8 cellular contexts compared by ENCODE assay signal in genomic region chr10:72257051-72257892, GRCh38.
DNase-seq lines count a peak whose midpoint lies in the region; ATAC-seq and TF ChIP-seq lines count a peak whose summit lies in the region.

No MANE protein-coding gene starts in this region.

- no peak overlapping the region for H2AFZ ChIP-seq in parathyroid adenoma

- peak overlapping the region; percentile 26; the same call in 1 of the 2 replicates for H3K27ac ChIP-seq in DOHH2 (ENCODE audit: low read depth, low read length)
- H3K27ac ChIP-seq in parathyroid adenoma: no peak overlapping the region

- peaks cover 23% of the 10 kb centered on the region for H3F3A ChIP-seq in DOHH2 (ENCODE audit: control insufficient read depth, insufficient read depth)

- H3K9me3 ChIP-seq in DOHH2 (ENCODE audit: control insufficient read depth, insufficient read depth, low read length): no peaks in the 10 kb centered on the region
- no peaks in the 10 kb centered on the region for H3K9me3 ChIP-seq in parathyroid adenoma (ENCODE audit: control insufficient read depth, low read length)

- H3K27me3 ChIP-seq in DOHH2 (ENCODE audit: control insufficient read depth, low read length): no peaks in the 10 kb centered on the region
- H3K27me3 ChIP-seq in parathyroid adenoma (ENCODE audit: control insufficient read depth, insufficient read depth, low read length): no peaks in the 10 kb centered on the region

- H3K36me3 ChIP-seq in DOHH2 (ENCODE audit: control insufficient read depth, low read length) (no peaks in the 10 kb centered on the region), parathyroid adenoma (ENCODE audit: control insufficient read depth, insufficient read depth, low read length) (no peaks in the 10 kb centered on the region)

- ATAC-seq in GM19452 (IDR thresholded peaks at IDR 0.05; ENCODE audit: unreplicated experiment) (no peak), GM19023 (IDR thresholded peaks at IDR 0.05; ENCODE audit: unreplicated experiment) (no peak)

- no peak for TF ChIP-seq CTCF in DOHH2 (IDR thresholded peaks at IDR 0.05; ENCODE audit: low read depth, low read length, poor library complexity, severe bottlenecking)
- TF ChIP-seq CTCF in cardiac fibroblast (IDR thresholded peaks at IDR 0.05; ENCODE audit: low read depth, low read length): no peak
- no peak for TF ChIP-seq CTCF in parathyroid adenoma (IDR thresholded peaks at IDR 0.05)

- no peaks in the 10 kb centered on the region for H3K9me2 ChIP-seq in DOHH2 (replicated peaks; ENCODE audit: control insufficient read depth, low read length)

- H3K79me2 ChIP-seq in DOHH2 (ENCODE audit: control insufficient read depth, low read length) (no peaks in the 10 kb centered on the region), parathyroid adenoma (no peaks in the 10 kb centered on the region)

- H3K9ac ChIP-seq in parathyroid adenoma: no peak overlapping the region

- peak overlapping the region; percentile 63 for H3K4me2 ChIP-seq in DOHH2 (ENCODE audit: low read length)
- H3K4me2 ChIP-seq in parathyroid adenoma (ENCODE audit: low read length): peak overlapping the region; percentile 40

- H3K4me3 ChIP-seq in DOHH2 (ENCODE audit: low read length) (peak overlapping the region; percentile 19), cardiac fibroblast (replicated peaks in 1 of 2; ENCODE audit: low read depth in 2 of 2, low read length in 2 of 2) (no peak overlapping the region), parathyroid adenoma (ENCODE audit: low read depth, low read length) (no peak overlapping the region)

- H3K4me1 ChIP-seq in DOHH2 (ENCODE audit: control insufficient read depth, low read length) (peaks cover 85% of the 10 kb centered on the region), parathyroid adenoma (peaks cover 46% of the 10 kb centered on the region)

- H4K20me1 ChIP-seq in DOHH2 (ENCODE audit: control insufficient read depth, insufficient read depth, low read depth, low read length): no peaks in the 10 kb centered on the region

- DNase-seq in Kasumi-1 (lab: John Stamatoyannopoulos, UW): peak; percentile 90
- peak; percentile 20 to 44 for DNase-seq in cardiac fibroblast (ENCODE audit: low read depth in 2 of 2)
- no peak for DNase-seq in NCI-H1092 (lab: John Stamatoyannopoulos, UW)
- DNase-seq in COR-L47 (lab: John Stamatoyannopoulos, UW): no peak

Comparison
In these comparisons a context has a peak if more than half of its experiments do, and no peak if none do; other contexts are left out.
1. DNase-seq: peak in Kasumi-1 (2 of 2) and cardiac fibroblast (2 of 2); none in NCI-H1092 (single experiment) and COR-L47 (single experiment).